18 cellular contexts compared by ENCODE assay signal in the genomic region with DNA sequence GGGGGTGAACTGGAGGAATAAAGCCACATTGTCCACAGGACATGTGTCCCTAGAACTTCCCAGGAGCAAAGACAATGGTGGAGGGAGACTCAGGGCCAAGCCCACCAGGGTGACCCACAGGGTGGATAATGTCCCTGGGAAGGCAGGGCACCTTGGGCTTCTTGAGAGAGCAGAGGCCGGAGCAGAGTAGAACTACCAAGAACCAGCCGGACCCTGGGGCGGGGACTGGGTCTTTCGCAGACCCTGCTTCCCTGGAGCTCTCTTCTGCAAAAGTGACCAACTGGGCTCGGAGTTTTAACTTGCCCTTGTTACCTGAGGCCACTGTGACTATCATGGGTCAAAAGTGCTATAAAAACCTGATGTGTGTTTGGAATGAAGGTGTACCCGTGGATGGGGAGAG. TPM values are rescaled to one million over a fixed set of nuclear protein-coding genes. Genes with fewer than 3 reads are reported as not detected.
"Had no signal": no experiment of that assay in that cellular context is flagged by ENCODE, and none has a peak within 500 bp of the region (broad histone marks: within the 10 kb centered on the region; RNA-seq: fewer than 3 reads in every experiment).

No MANE protein-coding gene starts in this region.

- H3K36me3 Mint-ChIP-seq: natural killer cell had no signal

- H3K9me3 ChIP-seq: lower lobe of right lung had no signal

- H3K4me1 Mint-ChIP-seq: activated CD4-positive, alpha-beta memory T cell treated with anti-CD3 and anti-CD28 coated beads, Interleukin-2, amount 10 ng/mL, durations not matched to agents 7 days and 5 days; natural killer cell had no signal

- H3K9me3 Mint-ChIP-seq: activated CD4-positive, alpha-beta memory T cell treated with anti-CD3 and anti-CD28 coated beads, Interleukin-2, amount 10 ng/mL, durations not matched to agents 7 days and 5 days; activated T-cell treated with anti-CD3 and anti-CD28 coated beads, Interleukin-2, amount 50 U/mL, for 72 hours; natural killer cell; stimulated activated naive CD8-positive, alpha-beta T cell treated with anti-CD3 and anti-CD28 coated beads, Interleukin-15, amount 100 ng/mL, for 72 hours had no signal

- H3K27ac Mint-ChIP-seq: activated CD4-positive, alpha-beta memory T cell treated with anti-CD3 and anti-CD28 coated beads, Interleukin-2, amount 10 ng/mL, durations not matched to agents 7 days and 5 days; activated T-cell treated with anti-CD3 and anti-CD28 coated beads, Interleukin-2, amount 50 U/mL, for 72 hours; natural killer cell; stimulated activated naive CD8-positive, alpha-beta T cell treated with anti-CD3 and anti-CD28 coated beads, Interleukin-15, amount 100 ng/mL, for 72 hours had no signal

- DNase-seq: activated CD4-positive, alpha-beta memory T cell treated with anti-CD3 and anti-CD28 coated beads, Interleukin-2, amount 10 ng/mL, durations not matched to agents 7 days and 5 days; activated CD4-positive, alpha-beta T cell treated with anti-CD3 and anti-CD28 coated beads for 1 hour; activated CD8-positive, alpha-beta memory T cell treated with anti-CD3 and anti-CD28 coated beads, Interleukin-2, amount 50 U/mL, for 4 hours; activated naive CD4-positive, alpha-beta T cell treated with Interleukin-2 at 50 U/mL for 16 hours; activated T-cell treated with anti-CD3 and anti-CD28 coated beads, Interleukin-2, amount 50 U/mL, for 72 hours; effector memory CD4-positive, alpha-beta T cell; erythroblast; hippocampal formation; lower lobe of right lung; natural killer cell; stimulated activated CD4-positive, alpha-beta T cell treated with anti-CD3 and anti-CD28 coated beads, Interleukin-4, amount 100 ng/mL, for 4 hours; stimulated activated naive CD8-positive, alpha-beta T cell treated with anti-CD3 and anti-CD28 coated beads, Interleukin-15, amount 100 ng/mL, for 72 hours had no signal

- H3K36me3 ChIP-seq: cardiac muscle cell, lower lobe of right lung had no signal

- ATAC-seq: activated T-cell treated with anti-CD3 and anti-CD28 coated beads, Interleukin-2, amount 50 U/mL, for 72 hours; natural killer cell had no signal

- H3K4me3 Mint-ChIP-seq: activated CD4-positive, alpha-beta memory T cell treated with anti-CD3 and anti-CD28 coated beads, Interleukin-2, amount 10 ng/mL, durations not matched to agents 7 days and 5 days; natural killer cell had no signal

RNA-seq across cellular contexts. Expression of gene FAM3B, which starts 0.9 kb away (rescaled TPM):
- total RNA-seq: activated CD4-positive, alpha-beta memory T cell treated with anti-CD3 and anti-CD28 coated beads, Interleukin-2, amount 10 ng/mL, durations not matched to agents 7 days and 5 days; activated T-cell treated with anti-CD3 and anti-CD28 coated beads, Interleukin-2, amount 50 U/mL, for 72 hours; astrocyte; cardiac muscle cell; osteocyte; renal cortical epithelial cell; skeletal muscle tissue; T-helper 2 cell treated with Interferon-gamma antibody and Interleukin-4, amounts not matched to agents 100 ng/mL and 5 ng/mL, for 36 hours had no signal
- polyA plus RNA-seq: cardiac muscle cell had no signal

RNA-seq across cellular contexts. Expression of gene MX2, which starts 46.1 kb away (rescaled TPM):
- total RNA-seq: osteocyte had no signal
